In the genomic region with DNA sequence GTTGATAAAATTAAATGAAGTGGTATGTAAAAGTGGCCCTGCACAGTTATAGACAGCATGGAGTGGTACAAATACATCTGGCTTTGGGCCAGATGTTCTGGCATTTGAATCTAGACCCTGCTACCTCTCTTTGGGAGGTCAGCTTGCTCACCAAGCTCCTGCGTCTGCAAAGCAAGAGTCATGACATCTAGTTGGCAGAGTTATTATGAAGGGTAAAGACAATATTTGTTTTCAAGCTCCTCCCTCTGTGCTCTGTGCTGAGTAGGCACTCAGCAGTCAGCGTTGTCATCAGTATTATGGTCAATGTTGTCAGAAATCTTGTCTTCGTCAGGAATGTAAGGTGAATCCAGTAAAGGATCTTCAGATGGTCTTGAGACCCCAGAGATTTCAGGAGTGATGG, we compare ENCODE assay signal across 1 cellular context.
A peak's percentile ranks its signal among the peaks of the same experiment; 100 is the strongest.
TF ChIP-seq lines count a peak whose summit lies in the region.

No MANE protein-coding gene starts in this region.

TF ChIP-seq in K562, 482 proteins besides CTCF, POLR2A, EP300 and RAD21:
- TF ChIP-seq STAT6 (CRISPR knock-in tag; IDR thresholded peaks at IDR 0.05), result no peak
- TF ChIP-seq NFIC (IDR thresholded peaks at IDR 0.05), result peak; percentile 19; the same call in 1 of the 2 replicates
